ENCODE assay signal across 1 cellular context in the genomic region with DNA sequence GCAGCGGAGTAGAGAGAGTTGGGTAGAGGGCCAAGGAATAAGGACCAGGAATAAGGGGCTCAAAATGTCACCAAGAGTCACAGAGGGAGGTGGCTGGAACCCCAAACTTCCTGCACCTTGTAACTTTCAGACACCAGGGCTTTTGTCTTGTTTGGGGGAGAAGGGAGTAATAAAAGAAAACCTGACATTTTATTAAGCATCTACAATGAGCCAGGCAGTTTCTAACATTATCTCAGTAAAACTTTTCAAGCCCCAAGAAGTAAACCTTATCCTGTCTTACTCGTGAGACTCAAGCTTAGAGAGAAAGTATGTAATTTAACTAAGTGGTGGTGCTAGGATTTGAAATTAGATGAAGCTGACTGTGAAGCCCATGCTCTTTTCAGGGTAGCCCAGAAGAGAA.
TF ChIP-seq lines count a peak whose summit lies in the region.

No MANE protein-coding gene starts in this region.

TF ChIP-seq in HepG2, 621 proteins besides CTCF, POLR2A, EP300 and RAD21:
- TF ChIP-seq, protein P1, sequence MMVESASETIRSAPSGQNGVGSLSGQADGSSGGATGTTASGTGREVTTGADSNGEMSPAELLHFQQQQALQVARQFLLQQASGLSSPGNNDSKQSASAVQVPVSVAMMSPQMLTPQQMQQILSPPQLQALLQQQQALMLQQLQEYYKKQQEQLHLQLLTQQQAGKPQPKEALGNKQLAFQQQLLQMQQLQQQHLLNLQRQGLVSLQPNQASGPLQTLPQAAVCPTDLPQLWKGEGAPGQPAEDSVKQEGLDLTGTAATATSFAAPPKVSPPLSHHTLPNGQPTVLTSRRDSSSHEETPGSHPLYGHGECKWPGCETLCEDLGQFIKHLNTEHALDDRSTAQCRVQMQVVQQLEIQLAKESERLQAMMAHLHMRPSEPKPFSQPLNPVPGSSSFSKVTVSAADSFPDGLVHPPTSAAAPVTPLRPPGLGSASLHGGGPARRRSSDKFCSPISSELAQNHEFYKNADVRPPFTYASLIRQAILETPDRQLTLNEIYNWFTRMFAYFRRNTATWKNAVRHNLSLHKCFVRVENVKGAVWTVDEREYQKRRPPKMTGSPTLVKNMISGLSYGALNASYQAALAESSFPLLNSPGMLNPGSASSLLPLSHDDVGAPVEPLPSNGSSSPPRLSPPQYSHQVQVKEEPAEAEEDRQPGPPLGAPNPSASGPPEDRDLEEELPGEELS (CRISPR knock-in tag; IDR thresholded peaks at IDR 0.05): no peak
- no peak for TF ChIP-seq IKZF1 (IDR thresholded peaks at IDR 0.05)
- TF ChIP-seq HHEX (CRISPR knock-in tag; IDR thresholded peaks at IDR 0.05): no peak
- no peak for TF ChIP-seq ZNF121 (CRISPR knock-in tag; IDR thresholded peaks at IDR 0.05)
- TF ChIP-seq, protein P2, sequence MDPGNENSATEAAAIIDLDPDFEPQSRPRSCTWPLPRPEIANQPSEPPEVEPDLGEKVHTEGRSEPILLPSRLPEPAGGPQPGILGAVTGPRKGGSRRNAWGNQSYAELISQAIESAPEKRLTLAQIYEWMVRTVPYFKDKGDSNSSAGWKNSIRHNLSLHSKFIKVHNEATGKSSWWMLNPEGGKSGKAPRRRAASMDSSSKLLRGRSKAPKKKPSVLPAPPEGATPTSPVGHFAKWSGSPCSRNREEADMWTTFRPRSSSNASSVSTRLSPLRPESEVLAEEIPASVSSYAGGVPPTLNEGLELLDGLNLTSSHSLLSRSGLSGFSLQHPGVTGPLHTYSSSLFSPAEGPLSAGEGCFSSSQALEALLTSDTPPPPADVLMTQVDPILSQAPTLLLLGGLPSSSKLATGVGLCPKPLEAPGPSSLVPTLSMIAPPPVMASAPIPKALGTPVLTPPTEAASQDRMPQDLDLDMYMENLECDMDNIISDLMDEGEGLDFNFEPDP (CRISPR knock-in tag; conservative IDR thresholded peaks at IDR 0.05): no peak
- TF ChIP-seq CENPT (CRISPR knock-in tag; IDR thresholded peaks at IDR 0.05; ENCODE audit: low read depth): no peak
- no peak for TF ChIP-seq PHF21A (CRISPR knock-in tag; IDR thresholded peaks at IDR 0.05)
